2 cellular contexts compared by ENCODE assay signal in the genomic region with DNA sequence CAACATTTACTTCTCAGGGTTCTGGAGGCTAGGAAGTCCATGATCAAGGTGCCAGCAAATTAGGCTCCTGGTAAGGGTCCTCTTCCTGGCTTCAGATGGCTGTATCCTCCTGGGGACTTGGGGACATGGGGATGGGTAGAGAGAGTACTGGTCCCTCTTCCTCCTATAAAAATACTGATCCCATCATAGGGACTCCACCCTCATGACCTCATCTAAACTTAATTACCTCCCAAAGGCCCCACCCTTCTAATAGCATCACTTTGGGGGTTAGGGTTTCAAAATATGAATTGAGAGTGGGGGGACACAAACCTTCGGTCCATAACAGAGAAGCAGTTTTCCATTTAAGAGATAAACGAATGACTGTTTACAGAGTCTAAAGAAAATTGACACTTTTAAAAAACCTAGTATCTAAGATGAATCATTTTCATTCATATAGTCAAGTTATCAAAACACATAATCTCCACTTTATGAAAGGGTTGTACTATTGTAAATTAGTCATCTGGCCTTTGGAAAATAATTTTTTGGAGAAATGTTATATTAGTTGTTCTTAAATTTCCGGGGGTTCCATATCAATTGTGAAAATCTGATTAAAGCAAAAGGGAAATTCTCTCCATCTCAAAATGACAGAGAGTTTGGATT.
TF ChIP-seq lines count a peak whose summit lies in the region.

No MANE protein-coding gene starts in this region.

TF ChIP-seq in SK-N-SH, 30 proteins besides CTCF, POLR2A, EP300 and RAD21:
- TF ChIP-seq, protein P1, sequence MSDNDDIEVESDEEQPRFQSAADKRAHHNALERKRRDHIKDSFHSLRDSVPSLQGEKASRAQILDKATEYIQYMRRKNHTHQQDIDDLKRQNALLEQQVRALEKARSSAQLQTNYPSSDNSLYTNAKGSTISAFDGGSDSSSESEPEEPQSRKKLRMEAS (IDR thresholded peaks at IDR 0.05; ENCODE audit: low read depth), result no peak
- TF ChIP-seq GABPA (IDR thresholded peaks at IDR 0.05; ENCODE audit: low read depth), result no peak
- no peak for TF ChIP-seq TCF12 (IDR thresholded peaks at IDR 0.05)
- TF ChIP-seq, protein P2, sequence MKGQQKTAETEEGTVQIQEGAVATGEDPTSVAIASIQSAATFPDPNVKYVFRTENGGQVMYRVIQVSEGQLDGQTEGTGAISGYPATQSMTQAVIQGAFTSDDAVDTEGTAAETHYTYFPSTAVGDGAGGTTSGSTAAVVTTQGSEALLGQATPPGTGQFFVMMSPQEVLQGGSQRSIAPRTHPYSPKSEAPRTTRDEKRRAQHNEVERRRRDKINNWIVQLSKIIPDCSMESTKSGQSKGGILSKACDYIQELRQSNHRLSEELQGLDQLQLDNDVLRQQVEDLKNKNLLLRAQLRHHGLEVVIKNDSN (IDR thresholded peaks at IDR 0.05; ENCODE audit: borderline replicate concordance, low read depth), result no peak
- TF ChIP-seq FOXJ3 (CRISPR knock-in tag; IDR thresholded peaks at IDR 0.05), result no peak
- no peak for TF ChIP-seq RXRA (IDR thresholded peaks at IDR 0.05; ENCODE audit: borderline replicate concordance, low read depth)
- TF ChIP-seq FOSL2 (IDR thresholded peaks at IDR 0.05; ENCODE audit: borderline replicate concordance, low read depth), result peak; percentile 44; the same call in 1 of the 2 replicates
- no peak for TF ChIP-seq FOXM1 (IDR thresholded peaks at IDR 0.05; ENCODE audit: low read depth)
- TF ChIP-seq YY1 (IDR thresholded peaks at IDR 0.05; ENCODE audit: low read depth), result no peak

TF ChIP-seq in SK-N-SH treated with all-trans-retinoic acid at 6 μM for 48 hours, 23 proteins besides CTCF, POLR2A, EP300 and RAD21 (continued from another document):
- TF ChIP-seq, protein P3, sequence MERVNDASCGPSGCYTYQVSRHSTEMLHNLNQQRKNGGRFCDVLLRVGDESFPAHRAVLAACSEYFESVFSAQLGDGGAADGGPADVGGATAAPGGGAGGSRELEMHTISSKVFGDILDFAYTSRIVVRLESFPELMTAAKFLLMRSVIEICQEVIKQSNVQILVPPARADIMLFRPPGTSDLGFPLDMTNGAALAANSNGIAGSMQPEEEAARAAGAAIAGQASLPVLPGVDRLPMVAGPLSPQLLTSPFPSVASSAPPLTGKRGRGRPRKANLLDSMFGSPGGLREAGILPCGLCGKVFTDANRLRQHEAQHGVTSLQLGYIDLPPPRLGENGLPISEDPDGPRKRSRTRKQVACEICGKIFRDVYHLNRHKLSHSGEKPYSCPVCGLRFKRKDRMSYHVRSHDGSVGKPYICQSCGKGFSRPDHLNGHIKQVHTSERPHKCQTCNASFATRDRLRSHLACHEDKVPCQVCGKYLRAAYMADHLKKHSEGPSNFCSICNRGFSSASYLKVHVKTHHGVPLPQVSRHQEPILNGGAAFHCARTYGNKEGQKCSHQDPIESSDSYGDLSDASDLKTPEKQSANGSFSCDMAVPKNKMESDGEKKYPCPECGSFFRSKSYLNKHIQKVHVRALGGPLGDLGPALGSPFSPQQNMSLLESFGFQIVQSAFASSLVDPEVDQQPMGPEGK (CRISPR knock-in tag; IDR thresholded peaks at IDR 0.05; ENCODE audit: borderline replicate concordance), result no peak
- TF ChIP-seq PPARA (CRISPR knock-in tag; IDR thresholded peaks at IDR 0.05; ENCODE audit: borderline replicate concordance), result no peak
- no peak for TF ChIP-seq ZFP3 (CRISPR knock-in tag; IDR thresholded peaks at IDR 0.05)
- no peak for TF ChIP-seq TCF4 (CRISPR knock-in tag; IDR thresholded peaks at IDR 0.05; ENCODE audit: borderline replicate concordance)
- TF ChIP-seq BACH2 (CRISPR knock-in tag; IDR thresholded peaks at IDR 0.05; ENCODE audit: borderline replicate concordance), result no peak
- no peak for TF ChIP-seq GLIS3 (CRISPR knock-in tag; IDR thresholded peaks at IDR 0.05)
- no peak for TF ChIP-seq RARB (CRISPR knock-in tag; IDR thresholded peaks at IDR 0.05)
- no peak for TF ChIP-seq TOX (CRISPR knock-in tag; IDR thresholded peaks at IDR 0.05; ENCODE audit: borderline replicate concordance)
- TF ChIP-seq ZC3H10 (CRISPR knock-in tag; IDR thresholded peaks at IDR 0.05), result no peak
- no peak for TF ChIP-seq ESRRG (CRISPR knock-in tag; IDR thresholded peaks at IDR 0.05)
- TF ChIP-seq CSDC2 (CRISPR knock-in tag; IDR thresholded peaks at IDR 0.05), result no peak
- no peak for TF ChIP-seq CREB5 (CRISPR knock-in tag; IDR thresholded peaks at IDR 0.05; ENCODE audit: low read depth)
- no peak for TF ChIP-seq SNAI2 (CRISPR knock-in tag; IDR thresholded peaks at IDR 0.05)
